ENCODE assay signal across 17 cellular contexts in genomic region chr2:74846481-74846880, GRCh38. TPM values are rescaled to one million over a fixed set of nuclear protein-coding genes. Genes with fewer than 3 reads are reported as not detected.
DNase-seq lines count a peak whose midpoint lies in the region; ATAC-seq and TF ChIP-seq lines count a peak whose summit lies in the region.
"Had no signal": no experiment of that assay in that cellular context is flagged by ENCODE, and none has a peak within 500 bp of the region (broad histone marks: within the 10 kb centered on the region; RNA-seq: fewer than 3 reads in every experiment).

No MANE protein-coding gene starts in this region.

- intact Hi-C loops in activated CD4-positive, alpha-beta T cell treated with anti-CD3 and anti-CD28 coated beads for 36 hours (cut with DNase I, micrococcal nuclease), result no loop called here
- intact Hi-C loops in prostate gland (cut with DNase I), result no loop called here

- DNase-seq in activated CD4-positive, alpha-beta T cell treated with anti-CD3 and anti-CD28 coated beads for 36 hours, result no peak
- no peak for DNase-seq in activated CD4-positive, alpha-beta T cell treated with anti-CD3 and anti-CD28 coated beads for 4 hours
- DNase-seq in CD8-positive, alpha-beta memory T cell, result no peak
- DNase-seq in prostate gland (ENCODE audit: low spot score), result no peak
- no peak for DNase-seq in KBM-7
- DNase-seq in effector CD8-positive, alpha-beta T cell (lab: John Stamatoyannopoulos, UW), result no peak
- DNase-seq: activated B cell treated with CpG ODN at 0.5 μM for 24 hours; activated T-cell treated with anti-CD3 and anti-CD28 coated beads, Interleukin-2, amount 50 U/mL, for 48 hours; glutamatergic neuron; H9; NCI-H2029 treated with DMSO at 0.1 percent for 48 hours; NK-92 treated with Interleukin-12 subunit alpha and Interleukin-12 subunit beta, amount 100 ng/mL, for 24 hours; small intestine; substantia nigra had no signal

- H3K27me3 Mint-ChIP-seq in activated CD4-positive, alpha-beta T cell treated with anti-CD3 and anti-CD28 coated beads for 36 hours, result no peaks in the 10 kb centered on the region
- peaks cover 0 to 6% of the 10 kb centered on the region in 2 donors for H3K27me3 Mint-ChIP-seq in CD8-positive, alpha-beta memory T cell
- H3K27me3 Mint-ChIP-seq in brain, result peaks cover 5% of the 10 kb centered on the region
- H3K27me3 Mint-ChIP-seq: activated B cell treated with CpG ODN at 0.5 μM for 24 hours had no signal

- H3K4me3 ChIP-seq in CD8-positive, alpha-beta memory T cell (ENCODE audit: low read length), result no peak overlapping the region
- H3K4me3 ChIP-seq in prostate gland, result no peak overlapping the region
- H3K4me3 ChIP-seq: SK-N-MC had no signal

- H3K27ac ChIP-seq in CD8-positive, alpha-beta memory T cell (ENCODE audit: low read depth, low read length), result no peak overlapping the region
- H3K27ac ChIP-seq in prostate gland, result peak overlapping the region; percentile 87 to 89
- H3K27ac ChIP-seq: SK-N-MC had no signal

- CTCF ChIA-PET in activated CD4-positive, alpha-beta T cell treated with anti-CD3 and anti-CD28 coated beads for 36 hours (lab: Charles Lee), result no interaction called here
- CTCF ChIA-PET in CD8-positive, alpha-beta memory T cell (lab: Charles Lee), result no interaction called here

- peaks cover 39% of the 10 kb centered on the region for H3K36me3 Mint-ChIP-seq in activated CD4-positive, alpha-beta T cell treated with anti-CD3 and anti-CD28 coated beads for 36 hours (ENCODE audit: low read depth)
- no peaks in the 10 kb centered on the region for H3K36me3 Mint-ChIP-seq in CD8-positive, alpha-beta memory T cell
- peaks cover 66% of the 10 kb centered on the region for H3K36me3 Mint-ChIP-seq in brain

- no peak for ATAC-seq in activated CD4-positive, alpha-beta T cell treated with anti-CD3 and anti-CD28 coated beads for 36 hours
- no peak for ATAC-seq in HG02870 (IDR thresholded peaks at IDR 0.05; ENCODE audit: unreplicated experiment)

- no peak overlapping the region for H3K4me3 Mint-ChIP-seq in activated CD4-positive, alpha-beta T cell treated with anti-CD3 and anti-CD28 coated beads for 36 hours
- peak overlapping the region in 2 of 7 donors; percentile 3 to 14 for H3K4me3 Mint-ChIP-seq in CD8-positive, alpha-beta memory T cell
- peak overlapping the region in 3 of 5 experiments; percentile 10 to 45 (median 33) for H3K4me3 Mint-ChIP-seq in brain
- H3K4me3 Mint-ChIP-seq: activated B cell treated with CpG ODN at 0.5 μM for 24 hours, H9 had no signal

- H3K27me3 ChIP-seq in CD8-positive, alpha-beta memory T cell (ENCODE audit: insufficient read depth, low read length, poor library complexity, severe bottlenecking), result no peaks in the 10 kb centered on the region
- H3K27me3 ChIP-seq in prostate gland (replicated peaks; ENCODE audit: insufficient read depth), result no peaks in the 10 kb centered on the region

- POLR2A ChIA-PET in activated CD4-positive, alpha-beta T cell treated with anti-CD3 and anti-CD28 coated beads for 36 hours (lab: Charles Lee), result no interaction called here
- POLR2A ChIA-PET in CD8-positive, alpha-beta memory T cell (lab: Charles Lee), result no interaction called here

- in situ Hi-C loops in KBM-7 (cut with MboI; ENCODE audit: low pct_unique_long_range_greater_than_20kb, low sequenced_read_pairs), result no loop called here

- H3K36me3 ChIP-seq in CD8-positive, alpha-beta memory T cell (ENCODE audit: insufficient read depth, low read length), result no peaks in the 10 kb centered on the region
- no peaks in the 10 kb centered on the region for H3K36me3 ChIP-seq in prostate gland

- peak overlapping the region; percentile 55 for H3K27ac Mint-ChIP-seq in activated CD4-positive, alpha-beta T cell treated with anti-CD3 and anti-CD28 coated beads for 36 hours
- H3K27ac Mint-ChIP-seq in CD8-positive, alpha-beta memory T cell, result peak overlapping the region in 5 of 8 donors; percentile 6 to 65 (median 54)
- peak overlapping the region in 3 of 5 experiments; percentile 41 to 74 (median 59) for H3K27ac Mint-ChIP-seq in brain

- H3K9me3 ChIP-seq in CD8-positive, alpha-beta memory T cell (ENCODE audit: low read length), result no peaks in the 10 kb centered on the region
- H3K9me3 ChIP-seq in prostate gland, result no peaks in the 10 kb centered on the region

- H3K4me1 Mint-ChIP-seq in activated CD4-positive, alpha-beta T cell treated with anti-CD3 and anti-CD28 coated beads for 36 hours, result peaks cover 97% of the 10 kb centered on the region
- peaks cover 54 to 75% (median 65%) of the 10 kb centered on the region in 3 donors for H3K4me1 Mint-ChIP-seq in CD8-positive, alpha-beta memory T cell
- H3K4me1 Mint-ChIP-seq in brain, result peaks cover 93% of the 10 kb centered on the region

- H3K9me3 Mint-ChIP-seq in activated CD4-positive, alpha-beta T cell treated with anti-CD3 and anti-CD28 coated beads for 36 hours (ENCODE audit: low read depth), result no peaks in the 10 kb centered on the region
- H3K9me3 Mint-ChIP-seq in CD8-positive, alpha-beta memory T cell, result no peaks in the 10 kb centered on the region
- no peaks in the 10 kb centered on the region for H3K9me3 Mint-ChIP-seq in brain
- H3K9me3 Mint-ChIP-seq: activated B cell treated with CpG ODN at 0.5 μM for 24 hours, H9 had no signal

- no peak for TF ChIP-seq POLR2A in prostate gland (IDR thresholded peaks at IDR 0.05)

- H3K4me1 ChIP-seq in CD8-positive, alpha-beta memory T cell (ENCODE audit: insufficient read depth, low read length), result peaks cover 98% of the 10 kb centered on the region
- H3K4me1 ChIP-seq in prostate gland (replicated peaks), result peaks cover 21% of the 10 kb centered on the region

- 100% methylated on average over 2 of the region's 2 CpGs for WGBS in prostate gland

- no peak for TF ChIP-seq CTCF in brain (conservative IDR thresholded peaks at IDR 0.05)
- no peak for TF ChIP-seq CTCF in prostate gland (IDR thresholded peaks at IDR 0.05)

RNA-seq across cellular contexts. Expression of gene HK2, which starts 12.6 kb away (rescaled TPM):
- 100 to 1,000 TPM in 1 of 2 experiments, 10 to 100 TPM in 1; 84.4 to 105 TPM for total RNA-seq in activated CD4-positive, alpha-beta T cell treated with anti-CD3 and anti-CD28 coated beads for 36 hours
- total RNA-seq in CD8-positive, alpha-beta memory T cell, result 10 to 100 TPM; 54.5 to 57.0 TPM
- polyA plus RNA-seq in CD8-positive, alpha-beta memory T cell, result 1.8 TPM
- polyA plus RNA-seq in brain (ENCODE audit: insufficient read depth, low read depth, low replicate concordance), result 2.5 TPM
- 100 to 1,000 TPM in 1 of 2 donors, 1 to 10 TPM in 1; 8.7 to 114 TPM for total RNA-seq in prostate gland
